8 cellular contexts compared by ENCODE assay signal in genomic region chr12:49843411-49843810, GRCh38. TPM values are rescaled to one million over a fixed set of nuclear protein-coding genes. Genes with fewer than 3 reads are reported as not detected.
DNase-seq lines count a peak whose midpoint lies in the region; ATAC-seq and TF ChIP-seq lines count a peak whose summit lies in the region.

No MANE protein-coding gene starts in this region.

- no peaks in the 10 kb centered on the region for H3K9me3 ChIP-seq in iPS DF 6.9 (ENCODE audit: control insufficient read depth, insufficient read depth, low read length)

- H3K27ac Mint-ChIP-seq in activated CD4-positive, alpha-beta memory T cell treated with anti-CD3 and anti-CD28 coated beads, Interleukin-2, amount 10 ng/mL, durations not matched to agents 7 days and 5 days, result peak overlapping the region; percentile 79
- H3K27ac Mint-ChIP-seq in stimulated activated memory B cell treated with anti-CD40 and anti-IgM and Interleukin-4, amounts not matched to agents 10 μg/mL and 1 μg/mL and 100 μg/mL, for 72 hours, result peak overlapping the region; percentile 91

- H3K4me1 Mint-ChIP-seq in activated CD4-positive, alpha-beta memory T cell treated with anti-CD3 and anti-CD28 coated beads, Interleukin-2, amount 10 ng/mL, durations not matched to agents 7 days and 5 days, result peaks cover 42% of the 10 kb centered on the region
- H3K4me1 Mint-ChIP-seq in stimulated activated memory B cell treated with anti-CD40 and anti-IgM and Interleukin-4, amounts not matched to agents 10 μg/mL and 1 μg/mL and 100 μg/mL, for 72 hours, result peaks cover 36% of the 10 kb centered on the region

- no peak overlapping the region for H3K27ac ChIP-seq in iPS DF 6.9 (ENCODE audit: low read length)

- peaks cover 2% of the 10 kb centered on the region for H3K9me3 Mint-ChIP-seq in activated CD4-positive, alpha-beta memory T cell treated with anti-CD3 and anti-CD28 coated beads, Interleukin-2, amount 10 ng/mL, durations not matched to agents 7 days and 5 days
- no peaks in the 10 kb centered on the region for H3K9me3 Mint-ChIP-seq in stimulated activated memory B cell treated with anti-CD40 and anti-IgM and Interleukin-4, amounts not matched to agents 10 μg/mL and 1 μg/mL and 100 μg/mL, for 72 hours

- TF ChIP-seq CTCF in HFF-Myc (IDR thresholded peaks at IDR 0.05; ENCODE audit: low read depth, low read length, missing control alignments), result no peak

- WGBS in iPS DF 6.9 (ENCODE audit: insufficient coverage, insufficient read length), result no CpG with 5 or more reads among the region's 7 CpGs

- H3K27me3 ChIP-seq in iPS DF 6.9 (ENCODE audit: control insufficient read depth, insufficient read depth, low read length), result peaks cover 1% of the 10 kb centered on the region; the same call in 1 of the 2 replicates

- H3K27me3 Mint-ChIP-seq in activated CD4-positive, alpha-beta memory T cell treated with anti-CD3 and anti-CD28 coated beads, Interleukin-2, amount 10 ng/mL, durations not matched to agents 7 days and 5 days, result peaks cover 5% of the 10 kb centered on the region
- H3K27me3 Mint-ChIP-seq in stimulated activated memory B cell treated with anti-CD40 and anti-IgM and Interleukin-4, amounts not matched to agents 10 μg/mL and 1 μg/mL and 100 μg/mL, for 72 hours, result peaks cover under 1% of the 10 kb centered on the region

- CTCF ChIA-PET in activated CD4-positive, alpha-beta memory T cell treated with anti-CD3 and anti-CD28 coated beads, Interleukin-2, amount 10 ng/mL, durations not matched to agents 7 days and 5 days (lab: Charles Lee), result interaction anchor here (1.0 to 3.6 kb wide), 6 partner anchors 66 to 268 kb away, joined by 3 to 18 read pairs (median 7); partner anchors contain the start of genes COX14 and TMBIM6

- H3K36me3 Mint-ChIP-seq in activated CD4-positive, alpha-beta memory T cell treated with anti-CD3 and anti-CD28 coated beads, Interleukin-2, amount 10 ng/mL, durations not matched to agents 7 days and 5 days (ENCODE audit: low read depth), result peaks cover 13% of the 10 kb centered on the region
- no peaks in the 10 kb centered on the region for H3K36me3 Mint-ChIP-seq in stimulated activated memory B cell treated with anti-CD40 and anti-IgM and Interleukin-4, amounts not matched to agents 10 μg/mL and 1 μg/mL and 100 μg/mL, for 72 hours

- H3K4me3 ChIP-seq in HFF-Myc (replicated peaks; ENCODE audit: low read depth, low read length), result peak overlapping the region; percentile 90
- peak overlapping the region; percentile 55; the same call in 1 of the 2 replicates for H3K4me3 ChIP-seq in iPS DF 6.9 (ENCODE audit: low read length)

- H3K36me3 ChIP-seq in iPS DF 6.9 (ENCODE audit: control insufficient read depth, insufficient read depth, low read length), result no peaks in the 10 kb centered on the region

- H3K4me3 Mint-ChIP-seq in activated CD4-positive, alpha-beta memory T cell treated with anti-CD3 and anti-CD28 coated beads, Interleukin-2, amount 10 ng/mL, durations not matched to agents 7 days and 5 days, result peak overlapping the region; percentile 81
- H3K4me3 Mint-ChIP-seq in stimulated activated memory B cell treated with anti-CD40 and anti-IgM and Interleukin-4, amounts not matched to agents 10 μg/mL and 1 μg/mL and 100 μg/mL, for 72 hours, result peak overlapping the region; percentile 90

- POLR2A ChIA-PET in activated CD4-positive, alpha-beta memory T cell treated with anti-CD3 and anti-CD28 coated beads, Interleukin-2, amount 10 ng/mL, durations not matched to agents 7 days and 5 days (lab: Charles Lee), result interaction anchor here (0.7 to 4.4 kb wide), 15 partner anchors 8 to 578 kb away, joined by 3 to 37 read pairs (median 5); partner anchors contain the start of genes NCKAP5L, RACGAP1, TMBIM6 and TROAP

- intact Hi-C loops in head of caudate nucleus (cut with DNase I), result no loop called here

- no peak for DNase-seq in HFF-Myc (ENCODE audit: extremely low read depth, low read depth)
- DNase-seq in activated CD4-positive, alpha-beta memory T cell treated with anti-CD3 and anti-CD28 coated beads, Interleukin-2, amount 10 ng/mL, durations not matched to agents 7 days and 5 days, result no peak
- no peak for DNase-seq in iPS DF 6.9 (ENCODE audit: low read depth, low spot score)
- DNase-seq in NCI-H1092 (lab: John Stamatoyannopoulos, UW), result no peak
- no peak for DNase-seq in head of caudate nucleus
- DNase-seq in Ammon's horn (ENCODE audit: low spot score), result no peak
- DNase-seq in NCI-H187 (lab: John Stamatoyannopoulos, UW), result no peak

- H3K4me1 ChIP-seq in iPS DF 6.9 (ENCODE audit: control insufficient read depth, insufficient read depth, low read length), result peaks cover 2% of the 10 kb centered on the region; the same call in 1 of the 2 replicates

- no peak for ATAC-seq in stimulated activated memory B cell treated with anti-CD40 and anti-IgM and Interleukin-4, amounts not matched to agents 10 μg/mL and 1 μg/mL and 100 μg/mL, for 72 hours

RNA-seq across cellular contexts. Expression of gene BCDIN3D, which starts 0.5 kb away (rescaled TPM):
- 1 to 10 TPM; 8.9 to 9.9 TPM for total RNA-seq in activated CD4-positive, alpha-beta memory T cell treated with anti-CD3 and anti-CD28 coated beads, Interleukin-2, amount 10 ng/mL, durations not matched to agents 7 days and 5 days

RNA-seq across cellular contexts. Expression of gene NCKAP5L, which starts 15.2 kb away (rescaled TPM):
- total RNA-seq in activated CD4-positive, alpha-beta memory T cell treated with anti-CD3 and anti-CD28 coated beads, Interleukin-2, amount 10 ng/mL, durations not matched to agents 7 days and 5 days, result 1 to 10 TPM; 1.1 to 1.2 TPM
